ENCODE assay signal across 1 cellular context in the genomic region with DNA sequence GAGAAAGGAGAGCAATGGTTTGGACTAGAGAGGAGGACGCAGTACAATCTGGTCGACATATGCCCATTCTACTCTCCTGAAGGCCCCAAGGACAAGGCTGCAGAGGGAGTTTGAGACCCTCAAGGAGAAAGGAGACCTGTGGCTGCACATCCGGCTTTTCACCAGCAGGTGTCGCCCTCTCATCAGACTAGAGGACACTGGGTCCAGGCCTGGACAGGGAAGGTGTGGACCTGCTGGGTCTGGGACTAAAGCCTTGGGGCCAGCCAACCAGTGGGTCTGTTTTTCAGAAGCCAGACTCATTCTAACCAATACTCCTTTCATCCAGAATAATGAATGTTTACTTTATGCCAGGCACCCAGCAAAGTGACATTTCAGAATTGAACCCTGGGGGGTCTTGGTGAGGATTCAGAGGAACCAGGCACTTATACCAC.
A peak's percentile ranks its signal among the peaks of the same experiment; 100 is the strongest.
TF ChIP-seq lines count a peak whose summit lies in the region.

No MANE protein-coding gene starts in this region.

TF ChIP-seq in HepG2, 621 proteins besides CTCF, POLR2A, EP300 and RAD21 (continued from another document and continues in another):
- TF ChIP-seq, protein P1, sequence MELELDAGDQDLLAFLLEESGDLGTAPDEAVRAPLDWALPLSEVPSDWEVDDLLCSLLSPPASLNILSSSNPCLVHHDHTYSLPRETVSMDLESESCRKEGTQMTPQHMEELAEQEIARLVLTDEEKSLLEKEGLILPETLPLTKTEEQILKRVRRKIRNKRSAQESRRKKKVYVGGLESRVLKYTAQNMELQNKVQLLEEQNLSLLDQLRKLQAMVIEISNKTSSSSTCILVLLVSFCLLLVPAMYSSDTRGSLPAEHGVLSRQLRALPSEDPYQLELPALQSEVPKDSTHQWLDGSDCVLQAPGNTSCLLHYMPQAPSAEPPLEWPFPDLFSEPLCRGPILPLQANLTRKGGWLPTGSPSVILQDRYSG (CRISPR knock-in tag; IDR thresholded peaks at IDR 0.05) = no peak
- TF ChIP-seq, protein P2, sequence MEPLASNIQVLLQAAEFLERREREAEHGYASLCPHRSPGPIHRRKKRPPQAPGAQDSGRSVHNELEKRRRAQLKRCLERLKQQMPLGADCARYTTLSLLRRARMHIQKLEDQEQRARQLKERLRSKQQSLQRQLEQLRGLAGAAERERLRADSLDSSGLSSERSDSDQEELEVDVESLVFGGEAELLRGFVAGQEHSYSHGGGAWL (CRISPR knock-in tag; IDR thresholded peaks at IDR 0.05) = 0 out of 2 replicates have a peak, but pooled peaks have one; percentile 38
- TF ChIP-seq FOSL1 (CRISPR knock-in tag; IDR thresholded peaks at IDR 0.05; ENCODE audit: borderline replicate concordance) = no peak
- TF ChIP-seq, protein P3, sequence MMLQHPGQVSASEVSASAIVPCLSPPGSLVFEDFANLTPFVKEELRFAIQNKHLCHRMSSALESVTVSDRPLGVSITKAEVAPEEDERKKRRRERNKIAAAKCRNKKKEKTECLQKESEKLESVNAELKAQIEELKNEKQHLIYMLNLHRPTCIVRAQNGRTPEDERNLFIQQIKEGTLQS (CRISPR knock-in tag; IDR thresholded peaks at IDR 0.05) = no peak
- no peak for TF ChIP-seq HIVEP1 (CRISPR knock-in tag; IDR thresholded peaks at IDR 0.05)
- TF ChIP-seq RXRB (CRISPR knock-in tag; IDR thresholded peaks at IDR 0.05; ENCODE audit: borderline replicate concordance) = peak; percentile 44; the same call in 1 of the 2 replicates
- TF ChIP-seq ZFY (CRISPR knock-in tag; IDR thresholded peaks at IDR 0.05) = no peak; the same call in 1 of the 2 replicates
- TF ChIP-seq, protein P4, sequence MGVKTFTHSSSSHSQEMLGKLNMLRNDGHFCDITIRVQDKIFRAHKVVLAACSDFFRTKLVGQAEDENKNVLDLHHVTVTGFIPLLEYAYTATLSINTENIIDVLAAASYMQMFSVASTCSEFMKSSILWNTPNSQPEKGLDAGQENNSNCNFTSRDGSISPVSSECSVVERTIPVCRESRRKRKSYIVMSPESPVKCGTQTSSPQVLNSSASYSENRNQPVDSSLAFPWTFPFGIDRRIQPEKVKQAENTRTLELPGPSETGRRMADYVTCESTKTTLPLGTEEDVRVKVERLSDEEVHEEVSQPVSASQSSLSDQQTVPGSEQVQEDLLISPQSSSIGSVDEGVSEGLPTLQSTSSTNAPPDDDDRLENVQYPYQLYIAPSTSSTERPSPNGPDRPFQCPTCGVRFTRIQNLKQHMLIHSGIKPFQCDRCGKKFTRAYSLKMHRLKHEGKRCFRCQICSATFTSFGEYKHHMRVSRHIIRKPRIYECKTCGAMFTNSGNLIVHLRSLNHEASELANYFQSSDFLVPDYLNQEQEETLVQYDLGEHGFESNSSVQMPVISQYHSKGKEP (CRISPR knock-in tag; IDR thresholded peaks at IDR 0.05) = no peak
- TF ChIP-seq ZSCAN22 (CRISPR knock-in tag; IDR thresholded peaks at IDR 0.05) = no peak
- TF ChIP-seq ZBTB34 (CRISPR knock-in tag; IDR thresholded peaks at IDR 0.05) = no peak
- TF ChIP-seq ZFYVE20 (CRISPR knock-in tag; IDR thresholded peaks at IDR 0.05; ENCODE audit: borderline replicate concordance, low read depth) = no peak
- no peak for TF ChIP-seq RBFOX2 (IDR thresholded peaks at IDR 0.05; ENCODE audit: low read depth, low read length)
- TF ChIP-seq MTA3 (CRISPR knock-in tag; IDR thresholded peaks at IDR 0.05) = no peak
- TF ChIP-seq, protein P5, sequence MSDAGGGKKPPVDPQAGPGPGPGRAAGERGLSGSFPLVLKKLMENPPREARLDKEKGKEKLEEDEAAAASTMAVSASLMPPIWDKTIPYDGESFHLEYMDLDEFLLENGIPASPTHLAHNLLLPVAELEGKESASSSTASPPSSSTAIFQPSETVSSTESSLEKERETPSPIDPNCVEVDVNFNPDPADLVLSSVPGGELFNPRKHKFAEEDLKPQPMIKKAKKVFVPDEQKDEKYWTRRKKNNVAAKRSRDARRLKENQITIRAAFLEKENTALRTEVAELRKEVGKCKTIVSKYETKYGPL (CRISPR knock-in tag; IDR thresholded peaks at IDR 0.05) = no peak
- TF ChIP-seq SMC3 (IDR thresholded peaks at IDR 0.05; ENCODE audit: low read length) = peak; percentile 89
- TF ChIP-seq, protein P6, sequence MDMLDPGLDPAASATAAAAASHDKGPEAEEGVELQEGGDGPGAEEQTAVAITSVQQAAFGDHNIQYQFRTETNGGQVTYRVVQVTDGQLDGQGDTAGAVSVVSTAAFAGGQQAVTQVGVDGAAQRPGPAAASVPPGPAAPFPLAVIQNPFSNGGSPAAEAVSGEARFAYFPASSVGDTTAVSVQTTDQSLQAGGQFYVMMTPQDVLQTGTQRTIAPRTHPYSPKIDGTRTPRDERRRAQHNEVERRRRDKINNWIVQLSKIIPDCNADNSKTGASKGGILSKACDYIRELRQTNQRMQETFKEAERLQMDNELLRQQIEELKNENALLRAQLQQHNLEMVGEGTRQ (IDR thresholded peaks at IDR 0.05; ENCODE audit: low read depth, low read length) = no peak
- TF ChIP-seq, protein P6 (CRISPR knock-in tag; IDR thresholded peaks at IDR 0.05; ENCODE audit: borderline replicate concordance) = no peak
- TF ChIP-seq MAZ (IDR thresholded peaks at IDR 0.05; ENCODE audit: borderline replicate concordance, low read depth, low read length) = no peak
- no peak for TF ChIP-seq MAZ (CRISPR knock-in tag; IDR thresholded peaks at IDR 0.05; ENCODE audit: low read depth)
- TF ChIP-seq GRHL1 (CRISPR knock-in tag; conservative IDR thresholded peaks at IDR 0.05) = no peak
- TF ChIP-seq MXI1 (IDR thresholded peaks at IDR 0.05; ENCODE audit: borderline replicate concordance, low read depth, low read length) = no peak
- TF ChIP-seq ZNF747 (CRISPR knock-in tag; IDR thresholded peaks at IDR 0.05; ENCODE audit: borderline replicate concordance) = no peak
- TF ChIP-seq IKZF1 (IDR thresholded peaks at IDR 0.05) = no peak
- TF ChIP-seq ZNF678 (CRISPR knock-in tag; IDR thresholded peaks at IDR 0.05) = no peak
- 0 out of 2 replicates have a peak, but pooled peaks have one; percentile 20 for TF ChIP-seq ZNF687 (CRISPR knock-in tag; IDR thresholded peaks at IDR 0.05)
- TF ChIP-seq FIP1L1 (IDR thresholded peaks at IDR 0.05; ENCODE audit: borderline replicate concordance, insufficient read depth, low read depth, low read length) = no peak
- TF ChIP-seq ZNF709 (CRISPR knock-in tag; IDR thresholded peaks at IDR 0.05) = no peak
- no peak for TF ChIP-seq ZNF333 (CRISPR knock-in tag; IDR thresholded peaks at IDR 0.05; ENCODE audit: borderline replicate concordance)
- TF ChIP-seq ZSCAN25 (CRISPR knock-in tag; IDR thresholded peaks at IDR 0.05) = no peak
- 0 out of 2 replicates have a peak, but pooled peaks have one; percentile 22 for TF ChIP-seq ZNF572 (CRISPR knock-in tag; IDR thresholded peaks at IDR 0.05)
- TF ChIP-seq KMT2A (CRISPR knock-in tag; IDR thresholded peaks at IDR 0.05) = no peak
- no peak for TF ChIP-seq ZNF790 (CRISPR knock-in tag; IDR thresholded peaks at IDR 0.05; ENCODE audit: borderline replicate concordance)
- TF ChIP-seq MIER2 (CRISPR knock-in tag; IDR thresholded peaks at IDR 0.05) = no peak
- no peak for TF ChIP-seq ZXDC (CRISPR knock-in tag; IDR thresholded peaks at IDR 0.05)
